Comparison of ENCODE assay signal across 25 cellular contexts in genomic region chr7:6622129-6622710, GRCh38.
"Had no signal": no experiment of that assay in that cellular context is flagged by ENCODE, and none has a peak within 500 bp of the region (broad histone marks: within the 10 kb centered on the region; RNA-seq: fewer than 3 reads in every experiment).

No MANE protein-coding gene starts in this region.

- H3K27me3 Mint-ChIP-seq: naive B cell; naive thymus-derived CD8-positive, alpha-beta T cell; progenitor cell of endocrine pancreas; stimulated activated naive B cell treated with anti-CD40 and anti-IgM and Interleukin-4, amounts not matched to agents 10 μg/mL and 1 μg/mL and 100 μg/mL, for 72 hours; type B pancreatic cell had no signal

- ATAC-seq: naive thymus-derived CD8-positive, alpha-beta T cell; psoas muscle; right cardiac atrium; right lobe of liver; upper lobe of right lung had no signal

- H3K4me3 Mint-ChIP-seq: nephron; neural progenitor cell; stimulated activated naive B cell treated with anti-CD40 and anti-IgM and Interleukin-4, amounts not matched to agents 10 μg/mL and 1 μg/mL and 100 μg/mL, for 72 hours; type B pancreatic cell had no signal

- H3K9ac ChIP-seq: neural progenitor cell, parathyroid adenoma had no signal

- H3K4me1 ChIP-seq: neural progenitor cell, parathyroid adenoma, psoas muscle, right lobe of liver, upper lobe of right lung, uterus had no signal

- H3K4me2 ChIP-seq: neural progenitor cell had no signal

- H3K27ac ChIP-seq: neural progenitor cell, ovary, parathyroid adenoma, psoas muscle, right lobe of liver, sigmoid colon, stomach, tibial artery, transverse colon, upper lobe of right lung, uterus had no signal

- H3K36me3 ChIP-seq: neural progenitor cell, ovary, right lobe of liver, transverse colon, upper lobe of right lung, uterus had no signal

- DNase-seq: naive B cell; naive thymus-derived CD8-positive, alpha-beta T cell; occipital lobe; ovary; posterior cingulate gyrus; psoas muscle; right cardiac atrium; right lobe of liver; sigmoid colon; stimulated activated CD4-positive, alpha-beta T cell treated with anti-CD3 and anti-CD28 coated beads, Interleukin-15, amount 100 ng/mL, for 24 hours; stimulated activated CD4-positive, alpha-beta T cell treated with anti-CD3 and anti-CD28 coated beads, Interleukin-2, amount 100 ng/mL, for 24 hours; stimulated activated CD4-positive, alpha-beta T cell treated with anti-CD3 and anti-CD28 coated beads, Interleukin-2, amount 100 ng/mL, for 48 hours; stimulated activated CD4-positive, alpha-beta T cell treated with anti-CD3 and anti-CD28 coated beads, Interleukin-4, amount 100 ng/mL, for 24 hours; stimulated activated naive B cell treated with anti-CD40 and anti-IgM and Interleukin-4, amounts not matched to agents 10 μg/mL and 1 μg/mL and 100 μg/mL, for 72 hours; stimulated activated naive CD4-positive, alpha-beta T cell treated with Interleukin-2 at 50 U/mL for 16 hours; stomach; tibial artery; transverse colon; upper lobe of right lung; uterus had no signal

- H3K27me3 ChIP-seq: neural progenitor cell, ovary, right lobe of liver, sigmoid colon, stomach, tibial artery, transverse colon, upper lobe of right lung, uterus had no signal

- H2AFZ ChIP-seq: neural progenitor cell, parathyroid adenoma had no signal

- H3K79me2 ChIP-seq: parathyroid adenoma had no signal

- H3K9me3 Mint-ChIP-seq: naive thymus-derived CD8-positive, alpha-beta T cell; nephron; neural progenitor cell; stimulated activated naive B cell treated with anti-CD40 and anti-IgM and Interleukin-4, amounts not matched to agents 10 μg/mL and 1 μg/mL and 100 μg/mL, for 72 hours; type B pancreatic cell had no signal

- H3K4me1 Mint-ChIP-seq: nephron had no signal

- H3K27ac Mint-ChIP-seq: nephron, neural progenitor cell, progenitor cell of endocrine pancreas, type B pancreatic cell had no signal

- H3K9me3 ChIP-seq: ovary, psoas muscle, right lobe of liver, sigmoid colon, stomach, tibial artery, transverse colon, upper lobe of right lung, uterus had no signal

- H3K4me3 ChIP-seq: neural progenitor cell, ovary, psoas muscle, right lobe of liver, sigmoid colon, stomach, tibial artery, transverse colon, upper lobe of right lung, uterus had no signal
